ENCODE assay signal across 8 cellular contexts in the genomic region with DNA sequence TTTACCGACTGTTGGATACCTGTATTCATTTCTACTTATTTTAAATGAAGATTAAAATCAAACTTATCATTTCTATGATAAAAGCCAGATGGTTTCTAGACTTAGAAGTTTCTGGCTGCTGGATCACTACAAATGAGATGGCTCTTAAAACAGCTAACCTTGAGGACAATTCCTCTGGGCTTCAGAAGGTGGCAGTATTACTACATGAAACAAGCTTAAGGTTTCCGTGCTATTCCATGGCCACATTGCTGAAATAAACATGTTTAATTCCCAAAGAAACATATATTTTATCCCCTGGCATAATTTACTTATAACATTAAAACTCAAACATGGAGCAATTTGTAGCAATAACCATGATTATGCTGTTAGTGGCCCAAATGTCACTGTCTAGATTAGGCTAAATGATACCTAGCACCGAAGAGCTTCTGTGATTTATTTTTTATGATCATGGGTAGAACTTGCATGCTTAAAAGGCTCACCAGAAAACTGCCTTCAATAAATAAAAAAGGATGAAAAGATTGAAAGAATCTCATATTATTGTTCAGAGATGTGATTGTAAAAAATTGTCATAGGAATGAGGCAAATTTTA.
A peak's percentile ranks its signal among the peaks of the same experiment; 100 is the strongest.
DNase-seq lines count a peak whose midpoint lies in the region; ATAC-seq and TF ChIP-seq lines count a peak whose summit lies in the region.

No MANE protein-coding gene starts in this region.

- peak overlapping the region; percentile 53 for H3K27ac Mint-ChIP-seq in T-helper 17 cell

- H3K36me3 ChIP-seq in heart left ventricle = no peaks in the 10 kb centered on the region

- peaks cover 4% of the 10 kb centered on the region for H3K27me3 Mint-ChIP-seq in T-helper 17 cell

- intact Hi-C loops in heart left ventricle (cut with DNase I) = loop anchor here in 8 of 10 donors (1.0 to 10.0 kb wide), 7 partner anchors 153 to 626 kb away; no protein-coding TSS in a partner anchor

- no peaks in the 10 kb centered on the region for H3K4me1 ChIP-seq in heart left ventricle

- H3K4me3 Mint-ChIP-seq in T-helper 17 cell = no peak overlapping the region

- DNase-seq in NCI-H748 (lab: John Stamatoyannopoulos, UW; ENCODE audit: unreplicated experiment) (peak; percentile 14), NCI-H748 treated with DMSO at 0.1 percent for 48 hours (lab: John Stamatoyannopoulos, UW) (no peak), KG1 (lab: John Stamatoyannopoulos, UW) (peak; percentile 42), T-helper 17 cell (no peak), heart left ventricle (no peak), smooth muscle cell of the brain vasculature (ENCODE audit: low read depth, low spot score) (peak; percentile 26), NCI-H2029 (lab: John Stamatoyannopoulos, UW) (no peak)
- no peak for DNase-seq in stimulated activated CD4-positive, alpha-beta T cell treated with anti-CD3 and anti-CD28 coated beads, Interleukin-12 subunit alpha, Interleukin-12 subunit beta, amount 100 ng/mL, for 4 hours

- H3K4me3 ChIP-seq in heart left ventricle = no peak overlapping the region

- no peak for TF ChIP-seq POLR2A in heart left ventricle (IDR thresholded peaks at IDR 0.05)

- ATAC-seq in T-helper 17 cell (no peak), heart left ventricle (peak in 3 of 4 donors; percentile 37 to 69 (median 58))

- H3K27ac ChIP-seq in heart left ventricle = no peak overlapping the region

- WGBS in heart left ventricle, 4 donors = 23 to 31% (median 29%) methylated on average over 3 of the region's 3 CpGs

- H3K9me3 ChIP-seq in T-helper 17 cell (ENCODE audit: control insufficient read depth, low read length, poor library complexity, severe bottlenecking) = no peaks in the 10 kb centered on the region
- no peaks in the 10 kb centered on the region for H3K9me3 ChIP-seq in heart left ventricle

- no peaks in the 10 kb centered on the region for H3K4me1 Mint-ChIP-seq in T-helper 17 cell

- TF ChIP-seq CTCF in heart left ventricle (IDR thresholded peaks at IDR 0.05) = peak; percentile 48 to 83 (median 73)

- H3K36me3 Mint-ChIP-seq in T-helper 17 cell (ENCODE audit: low read depth) = no peaks in the 10 kb centered on the region

- no peaks in the 10 kb centered on the region for H3K27me3 ChIP-seq in heart left ventricle

Comparison
In these comparisons a context has a peak if more than half of its experiments do, and no peak if none do; other contexts are left out.
1. DNase-seq: peak in NCI-H748 (single experiment), KG1 (single experiment) and smooth muscle cell of the brain vasculature (single experiment); none in NCI-H748 treated with DMSO at 0.1 percent for 48 hours (single experiment), T-helper 17 cell (0 of 3), heart left ventricle (0 of 5), stimulated activated CD4-positive, alpha-beta T cell treated with anti-CD3 and anti-CD28 coated beads, Interleukin-12 subunit alpha, Interleukin-12 subunit beta, amount 100 ng/mL, for 4 hours (single experiment) and NCI-H2029 (single experiment).